ENCODE assay signal across 18 cellular contexts in the genomic region with DNA sequence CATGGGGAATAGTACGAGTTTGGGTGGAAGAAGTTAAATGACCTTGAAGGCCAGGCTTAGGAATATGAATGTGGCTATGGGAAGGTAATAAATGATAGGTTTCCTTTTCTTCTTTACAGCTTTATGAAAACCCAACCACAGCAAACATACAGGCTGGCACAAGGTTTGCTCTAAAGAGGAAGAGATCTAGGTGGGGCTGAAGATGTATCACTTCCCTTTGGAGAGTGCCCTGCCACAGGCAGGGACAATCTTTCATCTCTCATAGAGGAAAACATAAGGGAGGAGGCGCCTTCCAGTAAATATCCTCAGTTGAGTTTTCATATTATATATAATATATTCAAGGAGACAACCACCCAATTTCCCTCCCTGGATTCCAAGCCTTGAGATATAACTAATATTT.
"Had no signal": no experiment of that assay in that cellular context is flagged by ENCODE, and none has a peak within 500 bp of the region (broad histone marks: within the 10 kb centered on the region; RNA-seq: fewer than 3 reads in every experiment).

No MANE protein-coding gene starts in this region.

- H3K27ac ChIP-seq: heart left ventricle, neutrophil, psoas muscle, right lobe of liver, tibial artery, upper lobe of left lung, vagina had no signal

- H3K27ac Mint-ChIP-seq: naive thymus-derived CD8-positive, alpha-beta T cell; stimulated activated memory B cell treated with anti-CD40 and anti-IgM and Interleukin-4, amounts not matched to agents 10 μg/mL and 1 μg/mL and 100 μg/mL, for 72 hours; stimulated activated naive CD8-positive, alpha-beta T cell treated with anti-CD3 and anti-CD28 coated beads, Interleukin-15, Interleukin-2, amounts not matched to agents 100 ng/mL and 50 ng/mL, for 24 hours had no signal

- H3K4me1 Mint-ChIP-seq: stimulated activated memory B cell treated with anti-CD40 and anti-IgM and Interleukin-4, amounts not matched to agents 10 μg/mL and 1 μg/mL and 100 μg/mL, for 72 hours had no signal

- H3K36me3 Mint-ChIP-seq: naive thymus-derived CD8-positive, alpha-beta T cell; stimulated activated memory B cell treated with anti-CD40 and anti-IgM and Interleukin-4, amounts not matched to agents 10 μg/mL and 1 μg/mL and 100 μg/mL, for 72 hours had no signal

- DNase-seq: dermis blood vessel endothelial cell; heart left ventricle; hippocampal formation; left colon; left ventricle myocardium superior; mucosa of descending colon; naive thymus-derived CD8-positive, alpha-beta T cell; psoas muscle; retina; right lobe of liver; stimulated activated CD4-positive, alpha-beta T cell treated with anti-CD3 and anti-CD28 coated beads, Interleukin-4, amount 100 ng/mL, for 1 hour; tibial artery; upper lobe of left lung had no signal

- H3K4me3 Mint-ChIP-seq: naive thymus-derived CD8-positive, alpha-beta T cell; stimulated activated memory B cell treated with anti-CD40 and anti-IgM and Interleukin-4, amounts not matched to agents 10 μg/mL and 1 μg/mL and 100 μg/mL, for 72 hours; stimulated activated naive CD8-positive, alpha-beta T cell treated with anti-CD3 and anti-CD28 coated beads, Interleukin-15, Interleukin-2, amounts not matched to agents 100 ng/mL and 50 ng/mL, for 24 hours had no signal

- H3K9me3 Mint-ChIP-seq: naive thymus-derived CD8-positive, alpha-beta T cell; stimulated activated memory B cell treated with anti-CD40 and anti-IgM and Interleukin-4, amounts not matched to agents 10 μg/mL and 1 μg/mL and 100 μg/mL, for 72 hours; stimulated activated naive CD8-positive, alpha-beta T cell treated with anti-CD3 and anti-CD28 coated beads, Interleukin-15, Interleukin-2, amounts not matched to agents 100 ng/mL and 50 ng/mL, for 24 hours had no signal

- H3K9me3 ChIP-seq: heart left ventricle, mucosa of descending colon, neutrophil, psoas muscle, right lobe of liver, tibial artery, upper lobe of left lung, vagina had no signal

- H3K36me3 ChIP-seq: heart left ventricle, neutrophil, right lobe of liver, tibial artery, upper lobe of left lung, vagina had no signal

- H3K27me3 ChIP-seq: heart left ventricle, right lobe of liver, tibial artery, upper lobe of left lung, vagina had no signal

- H3K4me1 ChIP-seq: heart left ventricle, psoas muscle, right lobe of liver, vagina had no signal

- H3K4me3 ChIP-seq: heart left ventricle, lung, mucosa of descending colon, psoas muscle, right lobe of liver, tibial artery, upper lobe of left lung, vagina had no signal
